ENCODE assay signal across 10 cellular contexts in the genomic region with DNA sequence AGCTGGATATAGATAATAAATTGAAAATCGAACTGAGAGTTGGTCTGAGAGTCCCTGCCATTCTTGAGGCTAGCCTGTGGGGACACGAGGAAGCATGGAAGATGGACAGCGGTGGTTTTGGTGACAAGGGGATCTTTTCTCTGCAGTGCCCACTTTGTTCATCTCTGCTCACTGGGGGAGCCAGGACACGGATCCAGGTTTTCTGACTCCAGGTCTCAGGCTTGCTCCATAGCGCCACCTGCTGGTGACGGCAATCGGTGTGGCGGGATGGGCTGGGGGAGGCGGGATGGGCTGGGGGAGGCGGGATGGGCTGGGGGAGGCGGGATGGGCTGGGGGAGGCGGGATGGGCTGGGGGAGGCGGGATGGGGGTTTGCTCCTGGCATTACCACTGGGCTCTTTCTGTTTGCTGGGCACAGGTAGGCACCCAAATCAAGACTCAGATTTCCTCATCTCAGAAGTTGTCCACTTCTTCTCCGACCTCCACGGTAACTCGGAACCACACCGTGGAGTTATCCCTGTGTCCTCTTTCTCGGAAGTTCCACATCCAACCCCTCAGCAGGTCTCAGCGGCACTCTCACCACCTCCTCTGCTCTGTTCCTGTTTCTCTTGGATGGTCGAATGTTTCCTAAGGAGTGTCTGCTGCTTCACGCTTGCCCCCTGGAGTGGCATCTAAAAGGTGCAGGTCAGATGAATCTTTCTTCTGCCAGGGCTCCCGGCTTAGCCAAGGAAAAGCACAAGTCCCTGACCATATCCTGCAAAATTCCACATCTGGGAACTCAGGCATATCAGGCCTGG.
DNase-seq lines count a peak whose midpoint lies in the region; ATAC-seq and TF ChIP-seq lines count a peak whose summit lies in the region.
"Had no signal": no experiment of that assay in that cellular context is flagged by ENCODE, and none has a peak within 500 bp of the region (broad histone marks: within the 10 kb centered on the region; RNA-seq: fewer than 3 reads in every experiment).

No MANE protein-coding gene starts in this region.

- H3K27ac Mint-ChIP-seq in stimulated activated memory B cell treated with anti-CD40 and anti-IgM and Interleukin-4, amounts not matched to agents 10 μg/mL and 1 μg/mL and 100 μg/mL, for 72 hours = no peak overlapping the region

- in situ Hi-C loops in astrocyte of the spinal cord (cut with HindIII; ENCODE audit: low sequenced_read_pairs) = no loop called here

- TF ChIP-seq CTCF in astrocyte of the spinal cord (IDR thresholded peaks at IDR 0.05; ENCODE audit: low read depth, low read length) = peak; percentile 40
- peak; percentile 24 for TF ChIP-seq CTCF in retinal pigment epithelial cell (conservative IDR thresholded peaks at IDR 0.05; ENCODE audit: low read depth, low read length)

- no peak overlapping the region for H3K4me3 Mint-ChIP-seq in stimulated activated memory B cell treated with anti-CD40 and anti-IgM and Interleukin-4, amounts not matched to agents 10 μg/mL and 1 μg/mL and 100 μg/mL, for 72 hours

- ATAC-seq in stimulated activated memory B cell treated with anti-CD40 and anti-IgM and Interleukin-4, amounts not matched to agents 10 μg/mL and 1 μg/mL and 100 μg/mL, for 72 hours = no peak

- H3K4me3 ChIP-seq in astrocyte of the spinal cord (ENCODE audit: low read depth, low read length) = no peak overlapping the region
- no peak overlapping the region for H3K4me3 ChIP-seq in retinal pigment epithelial cell (ENCODE audit: low read length)
- H3K4me3 ChIP-seq: ascending aorta, SK-N-MC had no signal

- peaks cover 30% of the 10 kb centered on the region for H3K27me3 Mint-ChIP-seq in stimulated activated memory B cell treated with anti-CD40 and anti-IgM and Interleukin-4, amounts not matched to agents 10 μg/mL and 1 μg/mL and 100 μg/mL, for 72 hours

- peaks cover 3% of the 10 kb centered on the region for H3K9me3 Mint-ChIP-seq in stimulated activated memory B cell treated with anti-CD40 and anti-IgM and Interleukin-4, amounts not matched to agents 10 μg/mL and 1 μg/mL and 100 μg/mL, for 72 hours

- no peak overlapping the region for H3K27ac ChIP-seq in caudate nucleus (ENCODE audit: low read depth, low read length)
- H3K27ac ChIP-seq: ascending aorta, SK-N-MC had no signal

- DNase-seq in ELF-1 (ENCODE audit: low read depth, low spot score) (peak; percentile 37), HuH-7 (ENCODE audit: low spot score) (peak; percentile 63), astrocyte of the spinal cord (ENCODE audit: low read depth, low spot score) (no peak), retinal pigment epithelial cell (ENCODE audit: low read depth) (no peak), anterior cingulate cortex (lab: John Stamatoyannopoulos, UW) (no peak), caudate nucleus (lab: John Stamatoyannopoulos, UW) (no peak), NCI-H1436 treated with DMSO at 0.1 percent for 48 hours (lab: John Stamatoyannopoulos, UW) (no peak)

- no peaks in the 10 kb centered on the region for H3K36me3 Mint-ChIP-seq in stimulated activated memory B cell treated with anti-CD40 and anti-IgM and Interleukin-4, amounts not matched to agents 10 μg/mL and 1 μg/mL and 100 μg/mL, for 72 hours

- H3K4me1 Mint-ChIP-seq in stimulated activated memory B cell treated with anti-CD40 and anti-IgM and Interleukin-4, amounts not matched to agents 10 μg/mL and 1 μg/mL and 100 μg/mL, for 72 hours = no peaks in the 10 kb centered on the region

Comparison
In these comparisons a context has a peak if more than half of its experiments do, and no peak if none do; other contexts are left out.
1. DNase-seq: peak in ELF-1 (single experiment) and HuH-7 (single experiment); none in astrocyte of the spinal cord (single experiment), retinal pigment epithelial cell (single experiment), anterior cingulate cortex (0 of 58), caudate nucleus (0 of 61) and NCI-H1436 treated with DMSO at 0.1 percent for 48 hours (single experiment).